Comparison of ENCODE assay signal across 29 cellular contexts in genomic region chr2:118791511-118791910, GRCh38. TPM values are rescaled to one million over a fixed set of nuclear protein-coding genes. Genes with fewer than 3 reads are reported as not detected.
"Had no signal": no experiment of that assay in that cellular context is flagged by ENCODE, and none has a peak within 500 bp of the region (broad histone marks: within the 10 kb centered on the region; RNA-seq: fewer than 3 reads in every experiment).

No MANE protein-coding gene starts in this region.

- H3K36me3 Mint-ChIP-seq: activated CD8-positive, alpha-beta memory T cell treated with anti-CD3 and anti-CD28 coated beads, Interleukin-2, amount 10 ng/mL, durations not matched to agents 7 days and 5 days; activated naive CD4-positive, alpha-beta T cell treated with anti-CD3 and anti-CD28 coated beads, Interleukin-2, amount 50 U/mL, for 24 hours; brain had no signal

- H3K4me1 ChIP-seq: ascending aorta, Peyer's patch, SJCRH30 had no signal

- H3K4me1 Mint-ChIP-seq: activated B cell treated with CpG ODN at 0.5 μM for 24 hours; activated CD4-positive, alpha-beta T cell treated with anti-CD3 and anti-CD28 coated beads, Interleukin-2, amount 10 ng/mL, durations not matched to agents 24 days and 14 days; activated CD8-positive, alpha-beta memory T cell treated with anti-CD3 and anti-CD28 coated beads, Interleukin-2, amount 10 ng/mL, durations not matched to agents 7 days and 5 days; activated naive CD4-positive, alpha-beta T cell treated with anti-CD3 and anti-CD28 coated beads, Interleukin-2, amount 50 U/mL, for 24 hours; brain; central memory CD8-positive, alpha-beta T cell had no signal

- H3K27me3 Mint-ChIP-seq: activated CD8-positive, alpha-beta memory T cell treated with anti-CD3 and anti-CD28 coated beads, Interleukin-2, amount 10 ng/mL, durations not matched to agents 7 days and 5 days had no signal

- ATAC-seq: activated CD8-positive, alpha-beta memory T cell treated with anti-CD3 and anti-CD28 coated beads, Interleukin-2, amount 10 ng/mL, durations not matched to agents 7 days and 5 days; T-helper 17 cell had no signal

- H3K36me3 ChIP-seq: ascending aorta, Peyer's patch, SJCRH30 had no signal

- H3K9me3 Mint-ChIP-seq: activated B cell treated with CpG ODN at 0.5 μM for 24 hours; activated CD4-positive, alpha-beta T cell treated with anti-CD3 and anti-CD28 coated beads, Interleukin-2, amount 10 ng/mL, durations not matched to agents 24 days and 14 days; activated naive CD4-positive, alpha-beta T cell treated with anti-CD3 and anti-CD28 coated beads, Interleukin-2, amount 50 U/mL, for 24 hours; activated T-cell treated with anti-CD3 and anti-CD28 coated beads, Interleukin-2, amount 50 U/mL, for 24 hours; activated T-helper 1 cell treated with anti-CD3 and anti-CD28 coated beads, Interleukin-12 subunit alpha, Interleukin-12 subunit beta, Interleukin-2, Interleukin-4 antibody, amounts not matched to agents 30 ng/mL and 10 ng/mL and 1 ng/mL, durations not matched to agents 14 hours and 24 hours and 36 hours; brain had no signal

- H3K4me3 Mint-ChIP-seq: activated B cell treated with CpG ODN at 0.5 μM for 24 hours; activated CD4-positive, alpha-beta T cell treated with anti-CD3 and anti-CD28 coated beads, Interleukin-2, amount 10 ng/mL, durations not matched to agents 24 days and 14 days; activated CD8-positive, alpha-beta memory T cell treated with anti-CD3 and anti-CD28 coated beads, Interleukin-2, amount 10 ng/mL, durations not matched to agents 7 days and 5 days; activated naive CD4-positive, alpha-beta T cell treated with anti-CD3 and anti-CD28 coated beads, Interleukin-2, amount 50 U/mL, for 24 hours; activated T-cell treated with anti-CD3 and anti-CD28 coated beads, Interleukin-2, amount 50 U/mL, for 24 hours; activated T-helper 1 cell treated with anti-CD3 and anti-CD28 coated beads, Interleukin-12 subunit alpha, Interleukin-12 subunit beta, Interleukin-2, Interleukin-4 antibody, amounts not matched to agents 30 ng/mL and 10 ng/mL and 1 ng/mL, durations not matched to agents 14 hours and 24 hours and 36 hours; brain; central memory CD8-positive, alpha-beta T cell; T-helper 17 cell had no signal

- DNase-seq: activated B cell treated with CpG ODN at 0.5 μM for 24 hours; activated CD4-positive, alpha-beta T cell treated with anti-CD3 and anti-CD28 coated beads for 1 hour; activated CD4-positive, alpha-beta T cell treated with anti-CD3 and anti-CD28 coated beads, Interleukin-2, amount 10 ng/mL, durations not matched to agents 24 days and 14 days; activated CD4-positive, alpha-beta T cell treated with anti-CD3 and anti-CD28 coated beads, Interleukin-2, amount 50 U/mL, for 48 hours; activated CD8-positive, alpha-beta memory T cell treated with anti-CD3 and anti-CD28 coated beads, Interleukin-2, amount 10 ng/mL, durations not matched to agents 7 days and 5 days; activated effector memory CD4-positive, alpha-beta T cell treated with Interleukin-2 at 50 U/mL for 16 hours; activated naive CD4-positive, alpha-beta T cell; activated T-cell treated with anti-CD3 and anti-CD28 coated beads, Interleukin-2, amount 50 U/mL, for 24 hours; amniotic stem cell; Karpas-422; MM.1S; NCI-H1105; NCI-H1436; NCI-H1694 treated with DMSO at 0.1 percent for 48 hours; NCI-H2029 treated with DMSO at 0.1 percent for 48 hours; NCI-H345; NCI-H510A; Peyer's patch; Right ventricle myocardium superior; SJCRH30; T-helper 17 cell; T-helper 9 cell had no signal

- H3K27ac ChIP-seq: ascending aorta, Peyer's patch, RWPE1, SJCRH30 had no signal

- H3K4me3 ChIP-seq: ascending aorta, Peyer's patch, SJCRH30 had no signal

- FAIRE-seq: TTC549 had no signal

- H3K9me3 ChIP-seq: ascending aorta, Peyer's patch, SJCRH30 had no signal

- H3K27me3 ChIP-seq: ascending aorta, Peyer's patch had no signal

- H3K27ac Mint-ChIP-seq: activated B cell treated with CpG ODN at 0.5 μM for 24 hours; activated CD4-positive, alpha-beta T cell treated with anti-CD3 and anti-CD28 coated beads, Interleukin-2, amount 10 ng/mL, durations not matched to agents 24 days and 14 days; activated CD8-positive, alpha-beta memory T cell treated with anti-CD3 and anti-CD28 coated beads, Interleukin-2, amount 10 ng/mL, durations not matched to agents 7 days and 5 days; activated naive CD4-positive, alpha-beta T cell treated with anti-CD3 and anti-CD28 coated beads, Interleukin-2, amount 50 U/mL, for 24 hours; activated T-cell treated with anti-CD3 and anti-CD28 coated beads, Interleukin-2, amount 50 U/mL, for 24 hours; activated T-helper 1 cell treated with anti-CD3 and anti-CD28 coated beads, Interleukin-12 subunit alpha, Interleukin-12 subunit beta, Interleukin-2, Interleukin-4 antibody, amounts not matched to agents 30 ng/mL and 10 ng/mL and 1 ng/mL, durations not matched to agents 14 hours and 24 hours and 36 hours; brain; T-helper 17 cell had no signal

RNA-seq across cellular contexts. Expression of gene EN1, which starts 55.9 kb away (rescaled TPM):
- total RNA-seq: activated B cell treated with CpG ODN at 0.5 μM for 24 hours; activated CD4-positive, alpha-beta T cell treated with anti-CD3 and anti-CD28 coated beads, Interleukin-2, amount 10 ng/mL, durations not matched to agents 24 days and 14 days; activated CD8-positive, alpha-beta memory T cell treated with anti-CD3 and anti-CD28 coated beads, Interleukin-2, amount 10 ng/mL, durations not matched to agents 7 days and 5 days; activated T-helper 1 cell treated with anti-CD3 and anti-CD28 coated beads, Interleukin-12 subunit alpha, Interleukin-12 subunit beta, Interleukin-2, Interleukin-4 antibody, amounts not matched to agents 30 ng/mL and 10 ng/mL and 1 ng/mL, durations not matched to agents 14 hours and 24 hours and 36 hours; ascending aorta; Peyer's patch; Right ventricle myocardium superior; SJCRH30; T-helper 17 cell had no signal
